Comparison of ENCODE assay signal across 24 cellular contexts in genomic region chr3:165778891-165779290, GRCh38. TPM values are rescaled to one million over a fixed set of nuclear protein-coding genes. Genes with fewer than 3 reads are reported as not detected.
DNase-seq lines count a peak whose midpoint lies in the region; FAIRE-seq and TF ChIP-seq lines count a peak whose summit lies in the region.
"Had no signal": no experiment of that assay in that cellular context is flagged by ENCODE, and none has a peak within 500 bp of the region (broad histone marks: within the 10 kb centered on the region; RNA-seq: fewer than 3 reads in every experiment).

No MANE protein-coding gene starts in this region.

- no peaks in the 10 kb centered on the region for H3K9me2 ChIP-seq in Karpas-422 (replicated peaks; ENCODE audit: insufficient read depth, low read length)

- H3K9me3 ChIP-seq in small intestine (ENCODE audit: control insufficient read depth, low read depth) = no peaks in the 10 kb centered on the region
- peaks cover 10% of the 10 kb centered on the region; the same call in 1 of the 2 replicates for H3K9me3 ChIP-seq in Karpas-422 (ENCODE audit: low read length)
- H3K9me3 ChIP-seq: BE2C, BLaER1 had no signal

- H3K9ac ChIP-seq in Karpas-422 (ENCODE audit: low read length) = no peak overlapping the region
- H3K9ac ChIP-seq: BLaER1 had no signal

- H3K4me3 ChIP-seq in small intestine (ENCODE audit: low read depth in 1 of 2, low read length in 2 of 2) = no peak overlapping the region
- no peak overlapping the region for H3K4me3 ChIP-seq in Karpas-422 (ENCODE audit: low read length)
- H3K4me3 ChIP-seq: BLaER1 had no signal

- H3K4me1 Mint-ChIP-seq in neural crest cell = peaks cover 9% of the 10 kb centered on the region
- H3K4me1 Mint-ChIP-seq: CD14-positive monocyte; CD4-positive, alpha-beta memory T cell; CD4-positive, CD25-positive, alpha-beta regulatory T cell; CD8-positive, alpha-beta memory T cell had no signal

- WGBS in small intestine, 3 donors = 70 to 84% (median 83%) methylated on average over 2 of the region's 2 CpGs

- H3K36me3 ChIP-seq in small intestine (ENCODE audit: control insufficient read depth in 2 of 2, insufficient read depth in 2 of 2, low read length in 2 of 2) (no peaks in the 10 kb centered on the region), Karpas-422 (ENCODE audit: insufficient read depth, low read length) (no peaks in the 10 kb centered on the region)
- H3K36me3 ChIP-seq: BLaER1 had no signal

- H3K4me3 Mint-ChIP-seq in neural crest cell = no peak overlapping the region
- H3K4me3 Mint-ChIP-seq: CD14-positive monocyte; CD4-positive, alpha-beta memory T cell; CD4-positive, CD25-positive, alpha-beta regulatory T cell; CD8-positive, alpha-beta memory T cell had no signal

- H4K20me1 ChIP-seq in Karpas-422 (ENCODE audit: insufficient read depth, low read depth, low read length) = no peaks in the 10 kb centered on the region
- H4K20me1 ChIP-seq: BLaER1 had no signal

- H3K79me2 ChIP-seq in Karpas-422 (ENCODE audit: low read length) = no peaks in the 10 kb centered on the region

- no peak for TF ChIP-seq CTCF in neural crest cell (conservative IDR thresholded peaks at IDR 0.05)

- H2AFZ ChIP-seq in Karpas-422 (ENCODE audit: low read length) = no peak overlapping the region

- H3K4me1 ChIP-seq in small intestine (ENCODE audit: control insufficient read depth in 2 of 2, insufficient read depth in 1 of 2, low read depth in 1 of 2, low read length in 1 of 2) (no peaks in the 10 kb centered on the region), Karpas-422 (ENCODE audit: low read length) (no peaks in the 10 kb centered on the region)
- H3K4me1 ChIP-seq: BE2C, BLaER1 had no signal

- peak; percentile 15 for FAIRE-seq in small intestine (lab: Jason Lieb, UNC)
- FAIRE-seq: A204.1, G401.6, GM12892, GM18507 had no signal

- no peak overlapping the region for H3K4me2 ChIP-seq in Karpas-422 (ENCODE audit: low read depth, low read length, poor library complexity, severe bottlenecking)
- H3K4me2 ChIP-seq: BLaER1 had no signal

- H3K9me3 Mint-ChIP-seq in neural crest cell = peaks cover 6% of the 10 kb centered on the region

- peaks cover 22% of the 10 kb centered on the region for H3K36me3 Mint-ChIP-seq in neural crest cell (ENCODE audit: low read depth)
- H3K36me3 Mint-ChIP-seq: CD14-positive monocyte; CD4-positive, alpha-beta memory T cell; CD4-positive, CD25-positive, alpha-beta regulatory T cell; CD8-positive, alpha-beta memory T cell had no signal

- H3K27ac Mint-ChIP-seq in neural crest cell (ENCODE audit: unreplicated experiment) = peak overlapping the region; percentile 38
- H3K27ac Mint-ChIP-seq: CD14-positive monocyte; CD4-positive, alpha-beta memory T cell; CD4-positive, CD25-positive, alpha-beta regulatory T cell; CD8-positive, alpha-beta memory T cell had no signal

- DNase-seq in amniotic epithelial cell (ENCODE audit: low read depth) = peak; percentile 65
- DNase-seq in neural crest cell (ENCODE audit: low read depth, low spot score) = no peak
- no peak for DNase-seq in small intestine
- no peak for DNase-seq in NCI-H1417 treated with DMSO at 0.1 percent for 48 hours (lab: John Stamatoyannopoulos, UW)
- no peak for DNase-seq in DMS53 (lab: John Stamatoyannopoulos, UW)
- no peak for DNase-seq in Karpas-422
- DNase-seq: 8988T; ACHN; BE2C; C1 segment of cervical spinal cord; CD4-positive, alpha-beta memory T cell; CD4-positive, CD25-positive, alpha-beta regulatory T cell; CD8-positive, alpha-beta memory T cell; COR-L47; DMS 273 treated with DMSO at 0.1 percent for 48 hours; DMS153; DMS79 treated with DMSO at 0.1 percent for 48 hours; GF-D8 had no signal

- H3K27ac ChIP-seq in small intestine (ENCODE audit: low read depth in 1 of 2, low read length in 1 of 2) = no peak overlapping the region
- H3K27ac ChIP-seq in Karpas-422 (ENCODE audit: low read length) = no peak overlapping the region
- H3K27ac ChIP-seq: BLaER1 had no signal

- no peaks in the 10 kb centered on the region for H3K27me3 Mint-ChIP-seq in neural crest cell (ENCODE audit: low read depth)
- H3K27me3 Mint-ChIP-seq: CD4-positive, alpha-beta memory T cell; CD4-positive, CD25-positive, alpha-beta regulatory T cell; CD8-positive, alpha-beta memory T cell had no signal

- H3K27me3 ChIP-seq in small intestine (ENCODE audit: control insufficient read depth in 2 of 2, insufficient read depth in 2 of 2, low read length in 2 of 2) (no peaks in the 10 kb centered on the region), Karpas-422 (ENCODE audit: low read length) (no peaks in the 10 kb centered on the region)
- H3K27me3 ChIP-seq: BE2C, BLaER1 had no signal

RNA-seq across cellular contexts. Expression of gene BCHE, which starts 58.3 kb away (rescaled TPM):
- 45.2 and 52.9 TPM in 2 replicates for total RNA-seq in neural crest cell
- 1 to 10 TPM in 2 of 3 donors, not detected in 1; 3.0 to 3.6 TPM for polyA plus RNA-seq in small intestine
- total RNA-seq in Karpas-422 (2014; rRNA removed; shearing (Covaris generic); ENCODE audit: low replicate concordance) = 0.11 TPM in 2 replicates
- total RNA-seq: CD4-positive, alpha-beta memory T cell; CD4-positive, CD25-positive, alpha-beta regulatory T cell; CD8-positive, alpha-beta memory T cell had no signal
- polyA plus RNA-seq: CD14-positive monocyte; CD4-positive, alpha-beta memory T cell; CD4-positive, CD25-positive, alpha-beta regulatory T cell; CD8-positive, alpha-beta memory T cell had no signal

Comparison
In these comparisons a context has a peak if more than half of its experiments do, and no peak if none do; other contexts are left out.
1. RNA of gene BCHE, which starts 58.3 kb away (total RNA-seq): 45.2 to 52.9 TPM in neural crest cell; 0.11 TPM in Karpas-422; every median in the first group is over 10 times any median in the second.